ENCODE assay signal across 8 cellular contexts in the genomic region with DNA sequence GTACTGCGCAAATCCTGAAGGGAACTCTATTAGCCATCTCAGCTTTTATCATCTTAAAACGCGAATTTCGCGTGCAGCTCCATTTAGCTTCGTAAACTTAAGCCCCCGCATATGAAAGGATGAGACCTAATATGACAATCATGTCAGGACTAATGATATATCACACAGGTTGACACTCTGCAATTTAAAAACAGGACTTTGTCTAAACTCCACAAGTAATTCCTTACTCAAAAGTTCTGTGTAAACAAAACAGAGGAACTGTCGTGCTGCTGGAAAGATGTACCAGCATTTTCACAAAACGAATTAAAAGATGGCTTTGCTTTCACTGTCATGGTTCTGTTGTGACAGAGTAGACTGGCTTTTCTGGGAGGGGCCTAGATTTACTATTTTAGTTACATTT. TPM values are rescaled to one million over a fixed set of nuclear protein-coding genes. Genes with fewer than 3 reads are reported as not detected.
A peak's percentile ranks its signal among the peaks of the same experiment; 100 is the strongest.
DNase-seq lines count a peak whose midpoint lies in the region; ATAC-seq and TF ChIP-seq lines count a peak whose summit lies in the region.

No MANE protein-coding gene starts in this region.

- H3K36me3 ChIP-seq in parathyroid adenoma (ENCODE audit: control insufficient read depth, insufficient read depth, low read length), result no peaks in the 10 kb centered on the region

- peak overlapping the region; percentile 97 for H2AFZ ChIP-seq in parathyroid adenoma

- peak overlapping the region; percentile 54 for H3K4me2 ChIP-seq in parathyroid adenoma (ENCODE audit: low read length)

- no peaks in the 10 kb centered on the region for H3K27me3 ChIP-seq in parathyroid adenoma (ENCODE audit: control insufficient read depth, insufficient read depth, low read length)

- no peak for ATAC-seq in HG02973 (IDR thresholded peaks at IDR 0.05; ENCODE audit: unreplicated experiment)

- H3K9ac ChIP-seq in parathyroid adenoma, result no peak overlapping the region

- DNase-seq in ELR (ENCODE audit: low read depth) (peak; percentile 13), RPMI7951 (ENCODE audit: low read depth) (peak; percentile 13), epithelial cell of proximal tubule (ENCODE audit: low read depth) (no peak), NCI-H748 (lab: John Stamatoyannopoulos, UW; ENCODE audit: unreplicated experiment) (no peak), cerebellar cortex (ENCODE audit: low spot score) (no peak)
- DNase-seq in stimulated activated CD4-positive, alpha-beta T cell treated with anti-CD3 and anti-CD28 coated beads, Interleukin-12 subunit alpha, Interleukin-12 subunit beta, amount 100 ng/mL, for 4 hours, result no peak

- TF ChIP-seq CTCF in epithelial cell of proximal tubule (conservative IDR thresholded peaks at IDR 0.05; ENCODE audit: low read depth, low read length) (no peak), parathyroid adenoma (IDR thresholded peaks at IDR 0.05) (no peak)

- peaks cover 4% of the 10 kb centered on the region for H3K4me1 ChIP-seq in parathyroid adenoma

- H3K79me2 ChIP-seq in parathyroid adenoma, result no peaks in the 10 kb centered on the region

- H3K27ac ChIP-seq in parathyroid adenoma, result no peak overlapping the region

- peak overlapping the region; percentile 91 for H3K4me3 ChIP-seq in epithelial cell of proximal tubule (ENCODE audit: low read depth, low read length)
- H3K4me3 ChIP-seq in parathyroid adenoma (ENCODE audit: low read depth, low read length), result peak overlapping the region; percentile 72

- H3K9me3 ChIP-seq in parathyroid adenoma (ENCODE audit: control insufficient read depth, low read length), result no peaks in the 10 kb centered on the region

RNA-seq across cellular contexts. Expression of gene LACC1, which starts 0.7 kb away (rescaled TPM):
- total RNA-seq in RPMI7951 (2014; rRNA removed; shearing (Covaris generic)), result 12.7 and 15.7 TPM in 2 replicates
- 3.5 and 8.3 TPM in 2 replicates for total RNA-seq in epithelial cell of proximal tubule

RNA-seq across cellular contexts. Expression of gene CCDC122, which starts 0.9 kb away (rescaled TPM):
- 3.5 and 18.0 TPM in 2 replicates for total RNA-seq in RPMI7951 (2014; rRNA removed; shearing (Covaris generic))
- total RNA-seq in epithelial cell of proximal tubule, result 4.0 and 46.3 TPM in 2 replicates

Comparison
In these comparisons a context has a peak if more than half of its experiments do, and no peak if none do; other contexts are left out.
1. DNase-seq: peak in ELR (single experiment) and RPMI7951 (single experiment); none in epithelial cell of proximal tubule (single experiment), NCI-H748 (single experiment), stimulated activated CD4-positive, alpha-beta T cell treated with anti-CD3 and anti-CD28 coated beads, Interleukin-12 subunit alpha, Interleukin-12 subunit beta, amount 100 ng/mL, for 4 hours (single experiment) and cerebellar cortex (single experiment).